ENCODE assay signal across 28 cellular contexts in genomic region chr4:80390178-80390577, GRCh38. TPM values are rescaled to one million over a fixed set of nuclear protein-coding genes. Genes with fewer than 3 reads are reported as not detected.
"Had no signal": no experiment of that assay in that cellular context is flagged by ENCODE, and none has a peak within 500 bp of the region (broad histone marks: within the 10 kb centered on the region; RNA-seq: fewer than 3 reads in every experiment).

No MANE protein-coding gene starts in this region.

- H3K9me3 ChIP-seq: colonic mucosa, esophagus muscularis mucosa, gastrocnemius medialis, gastroesophageal sphincter had no signal

- H3K36me3 ChIP-seq: colonic mucosa, esophagus muscularis mucosa, esophagus squamous epithelium, gastrocnemius medialis, gastroesophageal sphincter, heart left ventricle, heart right ventricle had no signal

- H3K27ac ChIP-seq: colonic mucosa, coronary artery, dorsolateral prefrontal cortex, epithelial cell of prostate, esophagus muscularis mucosa, esophagus squamous epithelium, foreskin keratinocyte, gastrocnemius medialis, gastroesophageal sphincter, heart left ventricle, heart right ventricle had no signal

- ATAC-seq: effector memory CD8-positive, alpha-beta T cell; esophagus mucosa; foreskin keratinocyte; gastrocnemius medialis; gastroesophageal sphincter; heart left ventricle; heart right ventricle had no signal

- H3K4me3 ChIP-seq: colonic mucosa, coronary artery, dorsolateral prefrontal cortex, esophagus muscularis mucosa, esophagus squamous epithelium, gastrocnemius medialis, gastroesophageal sphincter, heart left ventricle, heart right ventricle had no signal

- H3K4me1 ChIP-seq: colonic mucosa, esophagus muscularis mucosa, esophagus squamous epithelium, foreskin keratinocyte, gastrocnemius medialis, gastroesophageal sphincter, heart left ventricle, heart right ventricle had no signal

- H3K27ac Mint-ChIP-seq: dendritic cell treated with granulocyte-macrophage colony-stimulating factor and Interleukin-4, amounts not matched to agents 40 ng/mL and 50 ng/mL, for 4 days; effector memory CD8-positive, alpha-beta T cell had no signal

- H3K4me3 Mint-ChIP-seq: dendritic cell treated with granulocyte-macrophage colony-stimulating factor and Interleukin-4, amounts not matched to agents 40 ng/mL and 50 ng/mL, for 4 days; effector memory CD8-positive, alpha-beta T cell had no signal

- H3K27me3 ChIP-seq: colonic mucosa, dorsolateral prefrontal cortex, esophagus muscularis mucosa, esophagus squamous epithelium, foreskin keratinocyte, gastrocnemius medialis, gastroesophageal sphincter, heart left ventricle, heart right ventricle had no signal

- DNase-seq: colonic mucosa; cortex of kidney; dermis blood vessel endothelial cell; dorsolateral prefrontal cortex; effector CD4-positive, alpha-beta T cell; effector CD8-positive, alpha-beta T cell; effector memory CD4-positive, alpha-beta T cell; effector memory CD8-positive, alpha-beta T cell; erythroblast; esophagus squamous epithelium; foreskin keratinocyte; foreskin melanocyte; gastrocnemius medialis; glutamatergic neuron; head of caudate nucleus; heart left ventricle; heart right ventricle had no signal

- FAIRE-seq: endothelial cell of umbilical vein had no signal

- H3K27me3 Mint-ChIP-seq: dendritic cell treated with granulocyte-macrophage colony-stimulating factor and Interleukin-4, amounts not matched to agents 40 ng/mL and 50 ng/mL, for 4 days; effector memory CD8-positive, alpha-beta T cell had no signal

RNA-seq across cellular contexts. Expression of gene CFAP299, which starts 54.6 kb away (rescaled TPM):
- total RNA-seq: colonic mucosa, dermis microvascular lymphatic vessel endothelial cell, endothelial cell of umbilical vein, epithelial cell of proximal tubule, esophagus mucosa, esophagus squamous epithelium, foreskin keratinocyte, gastrocnemius medialis, glomerular endothelial cell had no signal
- polyA plus RNA-seq: endothelial cell of umbilical vein, esophagus, foreskin keratinocyte, heart left ventricle, heart right ventricle had no signal
